ENCODE assay signal across 2 cellular contexts in genomic region chr20:58908941-58909340, GRCh38.
TF ChIP-seq lines count a peak whose summit lies in the region.

No MANE protein-coding gene starts in this region.

TF ChIP-seq in GM12878, 131 proteins besides CTCF, POLR2A, EP300 and RAD21:
- TF ChIP-seq, protein P1, sequence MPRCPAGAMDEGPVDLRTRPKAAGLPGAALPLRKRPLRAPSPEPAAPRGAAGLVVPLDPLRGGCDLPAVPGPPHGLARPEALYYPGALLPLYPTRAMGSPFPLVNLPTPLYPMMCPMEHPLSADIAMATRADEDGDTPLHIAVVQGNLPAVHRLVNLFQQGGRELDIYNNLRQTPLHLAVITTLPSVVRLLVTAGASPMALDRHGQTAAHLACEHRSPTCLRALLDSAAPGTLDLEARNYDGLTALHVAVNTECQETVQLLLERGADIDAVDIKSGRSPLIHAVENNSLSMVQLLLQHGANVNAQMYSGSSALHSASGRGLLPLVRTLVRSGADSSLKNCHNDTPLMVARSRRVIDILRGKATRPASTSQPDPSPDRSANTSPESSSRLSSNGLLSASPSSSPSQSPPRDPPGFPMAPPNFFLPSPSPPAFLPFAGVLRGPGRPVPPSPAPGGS (IDR thresholded peaks at IDR 0.05; ENCODE audit: borderline replicate concordance, insufficient read depth, low read depth, low read length, poor library complexity, severe bottlenecking): peak; percentile 13
- TF ChIP-seq DPF2 (IDR thresholded peaks at IDR 0.05) (no peak), SMAD1 (IDR thresholded peaks at IDR 0.05; ENCODE audit: low read depth, partially characterized antibody) (no peak), POLR2AphosphoS5 (IDR thresholded peaks at IDR 0.05; ENCODE audit: low read length) (peak; percentile 44; the same call in 1 of the 2 replicates), RAD51 (IDR thresholded peaks at IDR 0.05) (no peak), HDAC6 (IDR thresholded peaks at IDR 0.05; ENCODE audit: unreplicated experiment) (no peak), MYC (IDR thresholded peaks at IDR 0.05; ENCODE audit: insufficient read depth, insufficient read length, insufficient replicate concordance, low read length, severe bottlenecking) (no peak)
- TF ChIP-seq, protein P2, sequence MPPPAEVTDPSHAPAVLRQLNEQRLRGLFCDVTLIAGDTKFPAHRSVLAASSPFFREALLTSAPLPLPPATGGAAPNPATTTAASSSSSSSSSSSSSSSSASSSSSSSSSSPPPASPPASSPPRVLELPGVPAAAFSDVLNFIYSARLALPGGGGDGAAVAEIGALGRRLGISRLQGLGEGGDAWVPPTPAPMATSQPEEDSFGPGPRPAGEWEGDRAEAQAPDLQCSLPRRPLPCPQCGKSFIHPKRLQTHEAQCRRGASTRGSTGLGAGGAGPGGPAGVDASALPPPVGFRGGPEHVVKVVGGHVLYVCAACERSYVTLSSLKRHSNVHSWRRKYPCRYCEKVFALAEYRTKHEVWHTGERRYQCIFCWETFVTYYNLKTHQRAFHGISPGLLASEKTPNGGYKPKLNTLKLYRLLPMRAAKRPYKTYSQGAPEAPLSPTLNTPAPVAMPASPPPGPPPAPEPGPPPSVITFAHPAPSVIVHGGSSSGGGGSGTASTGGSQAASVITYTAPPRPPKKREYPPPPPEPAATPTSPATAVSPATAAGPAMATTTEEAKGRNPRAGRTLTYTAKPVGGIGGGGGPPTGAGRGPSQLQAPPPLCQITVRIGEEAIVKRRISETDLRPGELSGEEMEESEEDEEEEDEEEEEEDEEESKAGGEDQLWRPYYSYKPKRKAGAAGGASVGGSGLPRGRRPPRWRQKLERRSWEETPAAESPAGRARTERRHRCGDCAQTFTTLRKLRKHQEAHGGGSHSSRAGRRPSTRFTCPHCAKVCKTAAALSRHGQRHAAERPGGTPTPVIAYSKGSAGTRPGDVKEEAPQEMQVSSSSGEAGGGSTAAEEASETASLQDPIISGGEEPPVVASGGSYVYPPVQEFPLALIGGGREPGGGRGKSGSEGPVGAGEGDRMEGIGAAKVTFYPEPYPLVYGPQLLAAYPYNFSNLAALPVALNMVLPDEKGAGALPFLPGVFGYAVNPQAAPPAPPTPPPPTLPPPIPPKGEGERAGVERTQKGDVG (CRISPR knock-in tag; IDR thresholded peaks at IDR 0.05): no peak

TF ChIP-seq in neural cell, 6 proteins besides CTCF, POLR2A, EP300 and RAD21:
- TF ChIP-seq EZH2 (IDR thresholded peaks at IDR 0.05; ENCODE audit: borderline replicate concordance, insufficient read depth, low read length, poor library complexity, severe bottlenecking) (no peak), POLR2AphosphoS5 (IDR thresholded peaks at IDR 0.05) (no peak), TAF1 (IDR thresholded peaks at IDR 0.05; ENCODE audit: low read depth) (no peak), REST (IDR thresholded peaks at IDR 0.05; ENCODE audit: borderline replicate concordance) (no peak), MXI1 (conservative IDR thresholded peaks at IDR 0.05; ENCODE audit: poor library complexity, severe bottlenecking) (no peak), SMC3 (conservative IDR thresholded peaks at IDR 0.05; ENCODE audit: poor library complexity) (no peak)
